Comparison of ENCODE assay signal across 1 cellular context in genomic region chr20:44541957-44542356, GRCh38.
TF ChIP-seq lines count a peak whose summit lies in the region.

No MANE protein-coding gene starts in this region.

TF ChIP-seq in K562, 482 proteins besides CTCF, POLR2A, EP300 and RAD21:
- TF ChIP-seq GTF2F1 (IDR thresholded peaks at IDR 0.05; ENCODE audit: low read depth, low read length), result no peak
- no peak for TF ChIP-seq BCL6 (CRISPR knock-in tag; IDR thresholded peaks at IDR 0.05)
- no peak for TF ChIP-seq ATF7 (IDR thresholded peaks at IDR 0.05)
- TF ChIP-seq THRB (CRISPR knock-in tag; conservative IDR thresholded peaks at IDR 0.05), result no peak
- TF ChIP-seq KLF1 (tag; IDR thresholded peaks at IDR 0.05), result no peak
- no peak for TF ChIP-seq ZNF124 (CRISPR knock-in tag; IDR thresholded peaks at IDR 0.05)
- peak; percentile 25; the same call in 1 of the 2 replicates for TF ChIP-seq ADNP (tag; IDR thresholded peaks at IDR 0.05)
- TF ChIP-seq RFX1 (IDR thresholded peaks at IDR 0.05), result no peak
- no peak for TF ChIP-seq SREBF1 (IDR thresholded peaks at IDR 0.05; ENCODE audit: borderline replicate concordance, low read depth, low read length)
- no peak for TF ChIP-seq E2F1 (CRISPR knock-in tag; IDR thresholded peaks at IDR 0.05)
- TF ChIP-seq SOX6 (IDR thresholded peaks at IDR 0.05), result 0 out of 2 replicates have a peak, but pooled peaks have one; percentile 34
- no peak for TF ChIP-seq CC2D1A (IDR thresholded peaks at IDR 0.05)
- TF ChIP-seq ZNF212 (CRISPR knock-in tag; IDR thresholded peaks at IDR 0.05), result no peak
- TF ChIP-seq ZHX1 (conservative IDR thresholded peaks at IDR 0.05; ENCODE audit: low read length), result no peak
- TF ChIP-seq ZNF274 (IDR thresholded peaks at IDR 0.05; ENCODE audit: borderline replicate concordance, low read depth, low read length), result no peak
- TF ChIP-seq TBL1XR1 (IDR thresholded peaks at IDR 0.05; ENCODE audit: low read length in 2 of 2), result no peak
- TF ChIP-seq MTA3 (IDR thresholded peaks at IDR 0.05; ENCODE audit: borderline replicate concordance), result no peak
- no peak for TF ChIP-seq NFIX (CRISPR knock-in tag; IDR thresholded peaks at IDR 0.05; ENCODE audit: low read depth)
